1 cellular context compared by ENCODE assay signal in the genomic region with DNA sequence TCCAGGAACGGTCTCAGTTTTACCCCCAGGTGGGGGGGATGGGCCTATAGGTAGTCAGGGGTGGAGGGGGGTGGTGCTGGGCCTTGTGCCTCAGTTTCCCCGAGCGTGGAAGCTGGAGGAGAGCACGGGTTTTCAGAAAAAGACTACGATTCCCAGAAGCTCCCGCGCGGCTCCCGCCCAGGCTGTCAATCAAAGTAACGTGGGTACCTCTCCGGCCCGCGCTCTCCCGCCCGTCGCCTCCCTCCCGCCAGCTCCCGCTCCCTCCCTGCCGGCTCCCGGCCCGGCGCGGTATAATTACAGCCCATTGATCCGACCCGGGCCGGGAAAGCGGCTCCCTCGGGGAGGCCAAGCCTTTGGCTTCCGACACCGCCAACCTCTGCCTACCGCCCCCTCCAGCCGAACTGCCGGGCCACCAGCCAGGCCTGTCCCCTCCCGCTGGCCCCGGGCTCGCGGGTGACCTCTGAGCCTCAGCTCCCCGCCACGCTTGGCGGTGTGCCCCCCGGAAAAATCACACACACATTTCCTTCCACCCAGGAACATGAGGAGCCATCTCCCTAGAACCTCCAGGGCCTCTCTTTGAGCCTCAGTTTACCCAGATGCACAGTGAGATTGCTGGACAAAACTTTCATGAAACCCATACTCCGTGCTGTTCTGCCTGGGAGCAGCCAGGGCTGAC.
TF ChIP-seq lines count a peak whose summit lies in the region.

No MANE protein-coding gene starts in this region.

TF ChIP-seq in K562, 482 proteins besides CTCF, POLR2A, EP300 and RAD21 (continued from another document and continues in another):
- TF ChIP-seq FOXK1 (CRISPR knock-in tag; IDR thresholded peaks at IDR 0.05; ENCODE audit: borderline replicate concordance) (no peak), TBP (optimal IDR thresholded peaks at IDR 0.05; ENCODE audit: low read depth, low read length) (peak; percentile 96), POLR2H (tag; IDR thresholded peaks at IDR 0.05; ENCODE audit: low read depth) (no peak), ETV1 (tag; conservative IDR thresholded peaks at IDR 0.05; ENCODE audit: low read depth) (no peak), SRF (CRISPR knock-in tag; IDR thresholded peaks at IDR 0.05) (peak in 1 of 2 experiments; percentile 77; a peak in 1 of 4 replicates), NFIC (IDR thresholded peaks at IDR 0.05) (peak; percentile 73), ZKSCAN3 (CRISPR knock-in tag; IDR thresholded peaks at IDR 0.05) (no peak), ZNF408 (CRISPR knock-in tag; IDR thresholded peaks at IDR 0.05; ENCODE audit: low read depth) (no peak), FIP1L1 (IDR thresholded peaks at IDR 0.05; ENCODE audit: low read depth, low read length, poor library complexity, severe bottlenecking) (peak; percentile 47), ARID1B (IDR thresholded peaks at IDR 0.05) (peak; percentile 29), CTBP1 (IDR thresholded peaks at IDR 0.05; ENCODE audit: borderline replicate concordance) (peak; percentile 38; the same call in 1 of the 2 replicates), KDM2B (CRISPR knock-in tag; IDR thresholded peaks at IDR 0.05) (0 out of 2 replicates have a peak, but pooled peaks have one; percentile 56), MIER1 (IDR thresholded peaks at IDR 0.05; ENCODE audit: low read depth) (peak; percentile 38; the same call in 1 of the 2 replicates), MBD2 (IDR thresholded peaks at IDR 0.05; ENCODE audit: borderline replicate concordance, low read depth) (peak; percentile 24; the same call in 1 of the 2 replicates), GATA2 (CRISPR knock-in tag; IDR thresholded peaks at IDR 0.05) (peak; percentile 33; the same call in 1 of the 2 replicates), ZBTB2 (IDR thresholded peaks at IDR 0.05) (peak; percentile 75), ZSCAN32 (CRISPR knock-in tag; IDR thresholded peaks at IDR 0.05) (0 out of 2 replicates have a peak, but pooled peaks have one; percentile 20), GABPB1 (CRISPR knock-in tag; IDR thresholded peaks at IDR 0.05) (peak; percentile 34), ETV5 (CRISPR knock-in tag; IDR thresholded peaks at IDR 0.05; ENCODE audit: low read depth) (peak; percentile 30; the same call in 1 of the 2 replicates), RBFOX2 (IDR thresholded peaks at IDR 0.05; ENCODE audit: low read depth, low read length) (peak; percentile 85), POLR2G (IDR thresholded peaks at IDR 0.05; ENCODE audit: low read depth, low read length) (peak; percentile 89), SUPT5H (IDR thresholded peaks at IDR 0.05) (peak; percentile 66), POLR2B (IDR thresholded peaks at IDR 0.05; ENCODE audit: low read depth, partially characterized antibody) (peak; percentile 56)
- TF ChIP-seq, protein P1, sequence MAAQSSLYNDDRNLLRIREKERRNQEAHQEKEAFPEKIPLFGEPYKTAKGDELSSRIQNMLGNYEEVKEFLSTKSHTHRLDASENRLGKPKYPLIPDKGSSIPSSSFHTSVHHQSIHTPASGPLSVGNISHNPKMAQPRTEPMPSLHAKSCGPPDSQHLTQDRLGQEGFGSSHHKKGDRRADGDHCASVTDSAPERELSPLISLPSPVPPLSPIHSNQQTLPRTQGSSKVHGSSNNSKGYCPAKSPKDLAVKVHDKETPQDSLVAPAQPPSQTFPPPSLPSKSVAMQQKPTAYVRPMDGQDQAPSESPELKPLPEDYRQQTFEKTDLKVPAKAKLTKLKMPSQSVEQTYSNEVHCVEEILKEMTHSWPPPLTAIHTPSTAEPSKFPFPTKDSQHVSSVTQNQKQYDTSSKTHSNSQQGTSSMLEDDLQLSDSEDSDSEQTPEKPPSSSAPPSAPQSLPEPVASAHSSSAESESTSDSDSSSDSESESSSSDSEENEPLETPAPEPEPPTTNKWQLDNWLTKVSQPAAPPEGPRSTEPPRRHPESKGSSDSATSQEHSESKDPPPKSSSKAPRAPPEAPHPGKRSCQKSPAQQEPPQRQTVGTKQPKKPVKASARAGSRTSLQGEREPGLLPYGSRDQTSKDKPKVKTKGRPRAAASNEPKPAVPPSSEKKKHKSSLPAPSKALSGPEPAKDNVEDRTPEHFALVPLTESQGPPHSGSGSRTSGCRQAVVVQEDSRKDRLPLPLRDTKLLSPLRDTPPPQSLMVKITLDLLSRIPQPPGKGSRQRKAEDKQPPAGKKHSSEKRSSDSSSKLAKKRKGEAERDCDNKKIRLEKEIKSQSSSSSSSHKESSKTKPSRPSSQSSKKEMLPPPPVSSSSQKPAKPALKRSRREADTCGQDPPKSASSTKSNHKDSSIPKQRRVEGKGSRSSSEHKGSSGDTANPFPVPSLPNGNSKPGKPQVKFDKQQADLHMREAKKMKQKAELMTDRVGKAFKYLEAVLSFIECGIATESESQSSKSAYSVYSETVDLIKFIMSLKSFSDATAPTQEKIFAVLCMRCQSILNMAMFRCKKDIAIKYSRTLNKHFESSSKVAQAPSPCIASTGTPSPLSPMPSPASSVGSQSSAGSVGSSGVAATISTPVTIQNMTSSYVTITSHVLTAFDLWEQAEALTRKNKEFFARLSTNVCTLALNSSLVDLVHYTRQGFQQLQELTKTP (IDR thresholded peaks at IDR 0.05; ENCODE audit: low read depth in 1 of 2, partially characterized antibody in 2 of 2), result peak in 1 of 2 experiments; percentile 74
- TF ChIP-seq, protein P2, sequence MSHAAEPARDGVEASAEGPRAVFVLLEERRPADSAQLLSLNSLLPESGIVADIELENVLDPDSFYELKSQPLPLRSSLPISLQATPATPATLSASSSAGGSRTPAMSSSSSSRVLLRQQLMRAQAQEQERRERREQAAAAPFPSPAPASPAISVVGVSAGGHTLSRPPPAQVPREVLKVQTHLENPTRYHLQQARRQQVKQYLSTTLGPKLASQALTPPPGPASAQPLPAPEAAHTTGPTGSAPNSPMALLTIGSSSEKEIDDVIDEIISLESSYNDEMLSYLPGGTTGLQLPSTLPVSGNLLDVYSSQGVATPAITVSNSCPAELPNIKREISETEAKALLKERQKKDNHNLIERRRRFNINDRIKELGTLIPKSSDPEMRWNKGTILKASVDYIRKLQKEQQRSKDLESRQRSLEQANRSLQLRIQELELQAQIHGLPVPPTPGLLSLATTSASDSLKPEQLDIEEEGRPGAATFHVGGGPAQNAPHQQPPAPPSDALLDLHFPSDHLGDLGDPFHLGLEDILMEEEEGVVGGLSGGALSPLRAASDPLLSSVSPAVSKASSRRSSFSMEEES (CRISPR knock-in tag; IDR thresholded peaks at IDR 0.05), result no peak
- TF ChIP-seq, protein P3, sequence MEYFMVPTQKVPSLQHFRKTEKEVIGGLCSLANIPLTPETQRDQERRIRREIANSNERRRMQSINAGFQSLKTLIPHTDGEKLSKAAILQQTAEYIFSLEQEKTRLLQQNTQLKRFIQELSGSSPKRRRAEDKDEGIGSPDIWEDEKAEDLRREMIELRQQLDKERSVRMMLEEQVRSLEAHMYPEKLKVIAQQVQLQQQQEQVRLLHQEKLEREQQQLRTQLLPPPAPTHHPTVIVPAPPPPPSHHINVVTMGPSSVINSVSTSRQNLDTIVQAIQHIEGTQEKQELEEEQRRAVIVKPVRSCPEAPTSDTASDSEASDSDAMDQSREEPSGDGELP (CRISPR knock-in tag; IDR thresholded peaks at IDR 0.05; ENCODE audit: borderline replicate concordance), result peak; percentile 66; the same call in 1 of the 2 replicates
- TF ChIP-seq, protein P4, sequence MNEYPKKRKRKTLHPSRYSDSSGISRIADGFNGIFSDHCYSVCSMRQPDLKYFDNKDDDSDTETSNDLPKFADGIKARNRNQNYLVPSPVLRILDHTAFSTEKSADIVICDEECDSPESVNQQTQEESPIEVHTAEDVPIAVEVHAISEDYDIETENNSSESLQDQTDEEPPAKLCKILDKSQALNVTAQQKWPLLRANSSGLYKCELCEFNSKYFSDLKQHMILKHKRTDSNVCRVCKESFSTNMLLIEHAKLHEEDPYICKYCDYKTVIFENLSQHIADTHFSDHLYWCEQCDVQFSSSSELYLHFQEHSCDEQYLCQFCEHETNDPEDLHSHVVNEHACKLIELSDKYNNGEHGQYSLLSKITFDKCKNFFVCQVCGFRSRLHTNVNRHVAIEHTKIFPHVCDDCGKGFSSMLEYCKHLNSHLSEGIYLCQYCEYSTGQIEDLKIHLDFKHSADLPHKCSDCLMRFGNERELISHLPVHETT (CRISPR knock-in tag; conservative IDR thresholded peaks at IDR 0.05 in 1 of 2, IDR thresholded peaks at IDR 0.05 in 1 of 2), result peak in 1 of 2 experiments; percentile 87; a peak in 2 of 4 replicates
- TF ChIP-seq, protein P5, sequence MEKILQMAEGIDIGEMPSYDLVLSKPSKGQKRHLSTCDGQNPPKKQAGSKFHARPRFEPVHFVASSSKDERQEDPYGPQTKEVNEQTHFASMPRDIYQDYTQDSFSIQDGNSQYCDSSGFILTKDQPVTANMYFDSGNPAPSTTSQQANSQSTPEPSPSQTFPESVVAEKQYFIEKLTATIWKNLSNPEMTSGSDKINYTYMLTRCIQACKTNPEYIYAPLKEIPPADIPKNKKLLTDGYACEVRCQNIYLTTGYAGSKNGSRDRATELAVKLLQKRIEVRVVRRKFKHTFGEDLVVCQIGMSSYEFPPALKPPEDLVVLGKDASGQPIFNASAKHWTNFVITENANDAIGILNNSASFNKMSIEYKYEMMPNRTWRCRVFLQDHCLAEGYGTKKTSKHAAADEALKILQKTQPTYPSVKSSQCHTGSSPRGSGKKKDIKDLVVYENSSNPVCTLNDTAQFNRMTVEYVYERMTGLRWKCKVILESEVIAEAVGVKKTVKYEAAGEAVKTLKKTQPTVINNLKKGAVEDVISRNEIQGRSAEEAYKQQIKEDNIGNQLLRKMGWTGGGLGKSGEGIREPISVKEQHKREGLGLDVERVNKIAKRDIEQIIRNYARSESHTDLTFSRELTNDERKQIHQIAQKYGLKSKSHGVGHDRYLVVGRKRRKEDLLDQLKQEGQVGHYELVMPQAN (IDR thresholded peaks at IDR 0.05; ENCODE audit: borderline replicate concordance), result 0 out of 2 replicates have a peak, but pooled peaks have one; percentile 79
- TF ChIP-seq, protein P6, sequence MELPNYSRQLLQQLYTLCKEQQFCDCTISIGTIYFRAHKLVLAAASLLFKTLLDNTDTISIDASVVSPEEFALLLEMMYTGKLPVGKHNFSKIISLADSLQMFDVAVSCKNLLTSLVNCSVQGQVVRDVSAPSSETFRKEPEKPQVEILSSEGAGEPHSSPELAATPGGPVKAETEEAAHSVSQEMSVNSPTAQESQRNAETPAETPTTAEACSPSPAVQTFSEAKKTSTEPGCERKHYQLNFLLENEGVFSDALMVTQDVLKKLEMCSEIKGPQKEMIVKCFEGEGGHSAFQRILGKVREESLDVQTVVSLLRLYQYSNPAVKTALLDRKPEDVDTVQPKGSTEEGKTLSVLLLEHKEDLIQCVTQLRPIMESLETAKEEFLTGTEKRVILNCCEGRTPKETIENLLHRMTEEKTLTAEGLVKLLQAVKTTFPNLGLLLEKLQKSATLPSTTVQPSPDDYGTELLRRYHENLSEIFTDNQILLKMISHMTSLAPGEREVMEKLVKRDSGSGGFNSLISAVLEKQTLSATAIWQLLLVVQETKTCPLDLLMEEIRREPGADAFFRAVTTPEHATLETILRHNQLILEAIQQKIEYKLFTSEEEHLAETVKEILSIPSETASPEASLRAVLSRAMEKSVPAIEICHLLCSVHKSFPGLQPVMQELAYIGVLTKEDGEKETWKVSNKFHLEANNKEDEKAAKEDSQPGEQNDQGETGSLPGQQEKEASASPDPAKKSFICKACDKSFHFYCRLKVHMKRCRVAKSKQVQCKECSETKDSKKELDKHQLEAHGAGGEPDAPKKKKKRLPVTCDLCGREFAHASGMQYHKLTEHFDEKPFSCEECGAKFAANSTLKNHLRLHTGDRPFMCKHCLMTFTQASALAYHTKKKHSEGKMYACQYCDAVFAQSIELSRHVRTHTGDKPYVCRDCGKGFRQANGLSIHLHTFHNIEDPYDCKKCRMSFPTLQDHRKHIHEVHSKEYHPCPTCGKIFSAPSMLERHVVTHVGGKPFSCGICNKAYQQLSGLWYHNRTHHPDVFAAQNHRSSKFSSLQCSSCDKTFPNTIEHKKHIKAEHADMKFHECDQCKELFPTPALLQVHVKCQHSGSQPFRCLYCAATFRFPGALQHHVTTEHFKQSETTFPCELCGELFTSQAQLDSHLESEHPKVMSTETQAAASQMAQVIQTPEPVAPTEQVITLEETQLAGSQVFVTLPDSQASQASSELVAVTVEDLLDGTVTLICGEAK (IDR thresholded peaks at IDR 0.05), result peak; percentile 19; the same call in 1 of the 2 replicates
- TF ChIP-seq, protein P6 (CRISPR knock-in tag; IDR thresholded peaks at IDR 0.05), result no peak
- TF ChIP-seq, protein P7, sequence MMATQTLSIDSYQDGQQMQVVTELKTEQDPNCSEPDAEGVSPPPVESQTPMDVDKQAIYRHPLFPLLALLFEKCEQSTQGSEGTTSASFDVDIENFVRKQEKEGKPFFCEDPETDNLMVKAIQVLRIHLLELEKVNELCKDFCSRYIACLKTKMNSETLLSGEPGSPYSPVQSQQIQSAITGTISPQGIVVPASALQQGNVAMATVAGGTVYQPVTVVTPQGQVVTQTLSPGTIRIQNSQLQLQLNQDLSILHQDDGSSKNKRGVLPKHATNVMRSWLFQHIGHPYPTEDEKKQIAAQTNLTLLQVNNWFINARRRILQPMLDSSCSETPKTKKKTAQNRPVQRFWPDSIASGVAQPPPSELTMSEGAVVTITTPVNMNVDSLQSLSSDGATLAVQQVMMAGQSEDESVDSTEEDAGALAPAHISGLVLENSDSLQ (IDR thresholded peaks at IDR 0.05), result peak; percentile 99
